In the genomic region with DNA sequence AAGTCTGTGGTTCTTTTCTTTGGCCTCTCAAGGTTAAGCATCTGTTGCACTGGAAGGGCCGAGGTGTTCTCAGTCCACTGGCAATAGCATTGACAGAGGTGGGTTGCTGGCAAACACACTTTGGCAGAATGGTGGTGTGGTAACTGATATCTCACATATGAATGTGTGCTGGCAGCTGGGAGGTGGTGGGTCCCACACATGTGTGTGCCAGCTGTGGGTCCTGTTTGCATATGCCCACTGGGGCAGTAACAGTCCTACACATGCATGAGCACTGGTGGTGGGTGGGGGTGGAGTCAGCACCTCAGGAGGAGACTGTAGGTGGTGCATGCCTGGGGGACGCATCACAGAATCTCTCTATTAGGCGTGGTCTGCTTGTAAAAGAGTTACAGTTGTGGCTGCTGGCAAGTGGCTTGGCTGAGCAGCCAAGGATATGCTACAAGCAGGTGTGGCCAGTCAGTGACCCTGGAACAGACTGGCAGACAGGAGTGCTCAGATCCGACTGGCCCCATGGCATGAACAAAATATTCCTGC, we compare ENCODE assay signal across 13 cellular contexts.
"Had no signal": no experiment of that assay in that cellular context is flagged by ENCODE, and none has a peak within 500 bp of the region (broad histone marks: within the 10 kb centered on the region; RNA-seq: fewer than 3 reads in every experiment).

No MANE protein-coding gene starts in this region.

- H3K4me3 ChIP-seq: adrenal gland, breast epithelium, lung, right atrium auricular region, stomach had no signal

- H3K27me3 ChIP-seq: adrenal gland, breast epithelium, right atrium auricular region, stomach had no signal

- H3K9me3 ChIP-seq: adrenal gland, breast epithelium, right atrium auricular region had no signal

- H3K36me3 ChIP-seq: adrenal gland, breast epithelium, right atrium auricular region, stomach, WERI-Rb-1 had no signal

- H3K27ac ChIP-seq: adrenal gland, breast epithelium, right atrium auricular region, stomach, WERI-Rb-1 had no signal

- DNase-seq: activated CD4-positive, alpha-beta T cell treated with anti-CD3 and anti-CD28 coated beads, Interleukin-2, amount 50 U/mL, for 4 hours; activated gamma-delta T cell treated with Interleukin-2 at 50 U/mL for 16 hours; adrenal gland; effector CD4-positive, alpha-beta T cell; stomach; SW 1271; T-helper 2 cell; WERI-Rb-1 had no signal

- ATAC-seq: activated naive CD4-positive, alpha-beta T cell treated with anti-CD3 and anti-CD28 coated beads, Interleukin-2, amount 50 U/mL, for 72 hours; esophagus mucosa had no signal

- H3K4me1 ChIP-seq: adrenal gland, breast epithelium, right atrium auricular region, stomach had no signal
